In genomic region chr7:104024632-104025031, GRCh38 we compare ENCODE assay signal across 1 cellular context.
TF ChIP-seq lines count a peak whose summit lies in the region.

No MANE protein-coding gene starts in this region.

TF ChIP-seq in HepG2, 621 proteins besides CTCF, POLR2A, EP300 and RAD21 (continued from another document):
- TF ChIP-seq NCOR1 (IDR thresholded peaks at IDR 0.05; ENCODE audit: borderline replicate concordance, low read length) (peak; percentile 25; the same call in 1 of the 2 replicates), RARA (CRISPR knock-in tag; IDR thresholded peaks at IDR 0.05) (peak; percentile 86), NCOA2 (CRISPR knock-in tag; IDR thresholded peaks at IDR 0.05) (peak; percentile 33; the same call in 1 of the 2 replicates), NCOA1 (CRISPR knock-in tag; IDR thresholded peaks at IDR 0.05) (0 out of 2 replicates have a peak, but pooled peaks have one; percentile 29), ZNF770 (CRISPR knock-in tag; IDR thresholded peaks at IDR 0.05) (0 out of 2 replicates have a peak, but pooled peaks have one; percentile 26), CREB1 (IDR thresholded peaks at IDR 0.05) (no peak), CREB1 (CRISPR knock-in tag; IDR thresholded peaks at IDR 0.05) (peak; percentile 58), HNF4A (CRISPR knock-in tag; IDR thresholded peaks at IDR 0.05) (peak; percentile 37), POGZ (CRISPR knock-in tag; IDR thresholded peaks at IDR 0.05) (peak; percentile 71), AHDC1 (CRISPR knock-in tag; IDR thresholded peaks at IDR 0.05; ENCODE audit: borderline replicate concordance) (peak; percentile 49; the same call in 1 of the 2 replicates), HDAC2 (CRISPR knock-in tag; IDR thresholded peaks at IDR 0.05) (0 out of 2 replicates have a peak, but pooled peaks have one; percentile 20), FOXK1 (CRISPR knock-in tag; IDR thresholded peaks at IDR 0.05; ENCODE audit: borderline replicate concordance, low read depth) (peak; percentile 52; the same call in 1 of the 2 replicates), ZNF503 (CRISPR knock-in tag; IDR thresholded peaks at IDR 0.05) (peak; percentile 47; the same call in 1 of the 2 replicates), RERE (CRISPR knock-in tag; IDR thresholded peaks at IDR 0.05; ENCODE audit: low read depth) (no peak), NR2F6 (IDR thresholded peaks at IDR 0.05) (peak; percentile 23; the same call in 1 of the 2 replicates), NR2F6 (CRISPR knock-in tag; IDR thresholded peaks at IDR 0.05) (no peak), NFIC (IDR thresholded peaks at IDR 0.05; ENCODE audit: low read length) (peak; percentile 43; the same call in 1 of the 2 replicates)
